In the genomic region with DNA sequence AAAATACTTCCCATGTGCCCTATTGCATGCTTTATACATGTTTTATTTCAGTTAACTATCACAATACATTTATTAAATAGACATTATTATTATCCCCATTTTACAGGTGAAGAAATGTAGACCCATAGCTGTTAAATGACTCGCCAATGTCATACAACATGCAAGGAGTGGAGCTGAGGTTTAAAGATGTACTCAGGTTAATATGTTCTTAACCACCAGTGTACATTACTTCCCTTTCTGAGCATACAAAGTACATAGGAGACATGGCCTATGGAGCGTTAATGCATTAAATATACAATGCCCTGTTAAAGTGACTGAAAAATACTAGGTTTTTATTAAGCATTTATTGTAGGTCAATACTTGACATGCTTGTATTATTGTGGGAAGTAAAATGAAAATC, we compare ENCODE assay signal across 20 cellular contexts.
A peak's percentile ranks its signal among the peaks of the same experiment; 100 is the strongest.
DNase-seq lines count a peak whose midpoint lies in the region; ATAC-seq and TF ChIP-seq lines count a peak whose summit lies in the region.
"Had no signal": no experiment of that assay in that cellular context is flagged by ENCODE, and none has a peak within 500 bp of the region (broad histone marks: within the 10 kb centered on the region; RNA-seq: fewer than 3 reads in every experiment).

No MANE protein-coding gene starts in this region.

- no peaks in the 10 kb centered on the region for H3K9me3 ChIP-seq in SK-N-MC (ENCODE audit: low read depth, low read length)
- no peaks in the 10 kb centered on the region for H3K9me3 ChIP-seq in neural cell (ENCODE audit: low read length)
- H3K9me3 ChIP-seq: BE2C, HAP-1 had no signal

- H3K9me3 Mint-ChIP-seq in brain = no peaks in the 10 kb centered on the region
- H3K9me3 Mint-ChIP-seq: CD8-positive, alpha-beta memory T cell had no signal

- H3K4me1 Mint-ChIP-seq in brain = peaks cover 68% of the 10 kb centered on the region
- H3K4me1 Mint-ChIP-seq: CD8-positive, alpha-beta memory T cell had no signal

- no peaks in the 10 kb centered on the region for H3K27me3 Mint-ChIP-seq in brain
- H3K27me3 Mint-ChIP-seq: CD4-positive, CD25-positive, alpha-beta regulatory T cell had no signal

- H3K79me2 ChIP-seq in neural cell (replicated peaks; ENCODE audit: insufficient read depth, low read length) = no peaks in the 10 kb centered on the region

- peak overlapping the region in 3 of 5 experiments; percentile 67 to 95 (median 77) for H3K27ac Mint-ChIP-seq in brain
- H3K27ac Mint-ChIP-seq: CD4-positive, CD25-positive, alpha-beta regulatory T cell; CD8-positive, alpha-beta memory T cell had no signal

- H3K4me2 ChIP-seq in neural cell (ENCODE audit: low read length) = no peak overlapping the region

- no peak for TF ChIP-seq CTCF in brain (conservative IDR thresholded peaks at IDR 0.05)
- TF ChIP-seq CTCF in neural cell (IDR thresholded peaks at IDR 0.05; ENCODE audit: poor library complexity, severe bottlenecking) = no peak

- H3K27me3 ChIP-seq in neural cell (ENCODE audit: insufficient read depth, low read depth, low read length) = no peaks in the 10 kb centered on the region
- H3K27me3 ChIP-seq: BE2C had no signal

- no peaks in the 10 kb centered on the region for H3K36me3 Mint-ChIP-seq in brain
- H3K36me3 Mint-ChIP-seq: CD4-positive, CD25-positive, alpha-beta regulatory T cell; CD8-positive, alpha-beta memory T cell had no signal

- TF ChIP-seq RAD21 in neural cell (conservative IDR thresholded peaks at IDR 0.05) = no peak

- no peaks in the 10 kb centered on the region for H3K9me2 ChIP-seq in neural cell (ENCODE audit: insufficient read depth, low read length)

- H3K36me3 ChIP-seq in SK-N-MC (ENCODE audit: insufficient read depth, low read length) = no peaks in the 10 kb centered on the region
- H3K36me3 ChIP-seq in neural cell (ENCODE audit: insufficient read depth, low read length) = no peaks in the 10 kb centered on the region
- H3K36me3 ChIP-seq: BE2C, HAP-1 had no signal

- no peak for DNase-seq in SK-N-MC (ENCODE audit: low read depth, low spot score)
- no peak for DNase-seq in activated CD4-positive, CD25-positive, alpha-beta regulatory T cell (lab: John Stamatoyannopoulos, UW)
- DNase-seq: BE2C; C1 segment of cervical spinal cord; CD4-positive, CD25-positive, alpha-beta regulatory T cell; CD8-positive, alpha-beta memory T cell; COR-L47; DMS 273 treated with DMSO at 0.1 percent for 48 hours; DMS53; DND-41; EL; GM23248; IMR-90 had no signal

- no peak overlapping the region for H2AFZ ChIP-seq in neural cell (ENCODE audit: low read depth, low read length)
- H2AFZ ChIP-seq: GM23248 had no signal

- H3K9ac ChIP-seq in SK-N-MC (ENCODE audit: insufficient read length) (no peak overlapping the region), neural cell (ENCODE audit: low read length) (no peak overlapping the region)
- H3K9ac ChIP-seq: GM23248 had no signal

- peak; percentile 45 for ATAC-seq in GM21423 (IDR thresholded peaks at IDR 0.05; ENCODE audit: unreplicated experiment)
- ATAC-seq in GM21717 (IDR thresholded peaks at IDR 0.05; ENCODE audit: unreplicated experiment) = no peak
- ATAC-seq in GM21515 (IDR thresholded peaks at IDR 0.05; ENCODE audit: unreplicated experiment) = no peak
- ATAC-seq: K562 had no signal

- no peak overlapping the region for H3K4me3 ChIP-seq in SK-N-MC
- no peak overlapping the region for H3K4me3 ChIP-seq in neural cell (ENCODE audit: low read length)
- H3K4me3 ChIP-seq: GM23248, HAP-1, K562 had no signal

- H3K27ac ChIP-seq in SK-N-MC = peak overlapping the region; percentile 93
- H3K27ac ChIP-seq in neural cell (ENCODE audit: low read length) = peak overlapping the region; percentile 74
- H3K27ac ChIP-seq: GM23248 had no signal

- no peaks in the 10 kb centered on the region for H4K20me1 ChIP-seq in neural cell (ENCODE audit: insufficient read depth)

- no peak for TF ChIP-seq EP300 in neural cell (conservative IDR thresholded peaks at IDR 0.05; ENCODE audit: poor library complexity, severe bottlenecking)

- H3K4me3 Mint-ChIP-seq in brain = peak overlapping the region in 1 of 5 experiments; percentile 75
- H3K4me3 Mint-ChIP-seq: CD4-positive, CD25-positive, alpha-beta regulatory T cell; CD8-positive, alpha-beta memory T cell had no signal

- peaks cover 3% of the 10 kb centered on the region for H3F3A ChIP-seq in neural cell (ENCODE audit: insufficient read depth, low read length, poor library complexity, severe bottlenecking)

TF ChIP-seq in neural cell, 6 proteins besides CTCF, POLR2A, EP300 and RAD21:
- TF ChIP-seq MXI1 (conservative IDR thresholded peaks at IDR 0.05; ENCODE audit: poor library complexity, severe bottlenecking) = no peak
